23 cellular contexts compared by ENCODE assay signal in genomic region chr5:1755321-1755949, GRCh38. TPM values are rescaled to one million over a fixed set of nuclear protein-coding genes. Genes with fewer than 3 reads are reported as not detected.
DNase-seq lines count a peak whose midpoint lies in the region; ATAC-seq and TF ChIP-seq lines count a peak whose summit lies in the region.
"Had no signal": no experiment of that assay in that cellular context is flagged by ENCODE, and none has a peak within 500 bp of the region (broad histone marks: within the 10 kb centered on the region; RNA-seq: fewer than 3 reads in every experiment).

No MANE protein-coding gene starts in this region.

- peak overlapping the region; percentile 43 for H2AFZ ChIP-seq in neuronal stem cell (ENCODE audit: low read length)

- H3K4me3 ChIP-seq in coronary artery (no peak overlapping the region), neuronal stem cell (ENCODE audit: low read length in 2 of 2) (no peak overlapping the region)
- H3K4me3 ChIP-seq: ascending aorta, cardiac muscle cell, left lung, ovary had no signal

- H3K79me1 ChIP-seq in neuronal stem cell (ENCODE audit: low read depth, low read length): no peaks in the 10 kb centered on the region

- no peak overlapping the region for H3K23ac ChIP-seq in neuronal stem cell (ENCODE audit: low read depth, low read length, poor library complexity)

- WGBS in neuronal stem cell (ENCODE audit: extremely low coverage in 2 of 2, insufficient read length in 2 of 2, insufficient replicate concordance in 1 of 2), 2 donors: no CpG with 5 or more reads among the region's 14 CpGs

- no peak overlapping the region for H4K8ac ChIP-seq in neuronal stem cell (ENCODE audit: low read depth, low read length)

- no peak overlapping the region for H3K14ac ChIP-seq in neuronal stem cell (ENCODE audit: low read length)

- H4K91ac ChIP-seq in neuronal stem cell (ENCODE audit: low read depth, low read length, poor library complexity): no peak overlapping the region

- no peaks in the 10 kb centered on the region for H3K36me3 ChIP-seq in neuronal stem cell (replicated peaks in 1 of 2; ENCODE audit: control insufficient read depth in 2 of 2, insufficient read depth in 2 of 2, low read length in 2 of 2)
- H3K36me3 ChIP-seq: ascending aorta, cardiac muscle cell, left lung, ovary had no signal

- peaks cover 5 to 10% of the 10 kb centered on the region in 2 donors for H3K9me3 ChIP-seq in neuronal stem cell (replicated peaks in 1 of 2; ENCODE audit: control insufficient read depth in 2 of 2, insufficient read depth in 1 of 2, low read depth in 1 of 2, low read length in 2 of 2)
- H3K9me3 ChIP-seq: ascending aorta, left lung, ovary had no signal

- H2BK15ac ChIP-seq in neuronal stem cell (ENCODE audit: low read length): no peak overlapping the region

- no peak for TF ChIP-seq CTCF in coronary artery (IDR thresholded peaks at IDR 0.05)

- intact Hi-C loops in cardiac septum (cut with DNase I): no loop called here
- intact Hi-C loops in left ventricle myocardium superior (cut with micrococcal nuclease): no loop called here

- no peak overlapping the region for H3K9ac ChIP-seq in neuronal stem cell (ENCODE audit: low read depth, low read length, poor library complexity)

- H3K18ac ChIP-seq in neuronal stem cell (ENCODE audit: low read length): peak overlapping the region; percentile 13

- no peak overlapping the region for H3K4me2 ChIP-seq in neuronal stem cell (ENCODE audit: insufficient read depth, low read length, poor library complexity, severe bottlenecking)

- no peak overlapping the region for H3K4ac ChIP-seq in neuronal stem cell (ENCODE audit: low read length)

- no peak overlapping the region for H2BK12ac ChIP-seq in neuronal stem cell (ENCODE audit: low read length)

- DNase-seq in cardiac septum (ENCODE audit: low spot score) (peak; percentile 47), left ventricle myocardium superior (no peak), coronary artery (ENCODE audit: low spot score) (peak; percentile 40), neuronal stem cell (ENCODE audit: low spot score) (no peak), ureter (ENCODE audit: low spot score) (peak; percentile 36), GM19240 (ENCODE audit: insufficient read length, low spot score) (no peak), T1000 (lab: John Stamatoyannopoulos, UW) (no peak)
- DNase-seq: activated CD4-positive, CD25-positive, alpha-beta regulatory T cell treated with anti-CD3 and anti-CD28 coated beads, Interleukin-2, amount 50 U/mL, for 72 hours; DND-41; HFFc6; hippocampal formation; IMR-90; naive thymus-derived CD4-positive, alpha-beta T cell; NCI-H446 treated with DMSO at 0.1 percent for 48 hours; stimulated activated CD4-positive, alpha-beta T cell treated with anti-CD3 and anti-CD28 coated beads, Interleukin-2, amount 100 ng/mL, for 48 hours; T-helper 1 cell had no signal

- H3K4me1 ChIP-seq in neuronal stem cell (ENCODE audit: control insufficient read depth in 2 of 2, insufficient read depth in 1 of 2, low read depth in 1 of 2, low read length in 2 of 2): peaks cover 2 to 8% of the 10 kb centered on the region in 2 donors
- H3K4me1 ChIP-seq: ascending aorta, left lung had no signal

- no peak overlapping the region for H2AK5ac ChIP-seq in neuronal stem cell (ENCODE audit: low read depth, low read length)

- no peak for ATAC-seq in left ventricle myocardium superior
- no peak for ATAC-seq in HG02571 (IDR thresholded peaks at IDR 0.05; ENCODE audit: unreplicated experiment)
- ATAC-seq: left lung; naive thymus-derived CD4-positive, alpha-beta T cell had no signal

- H2BK120ac ChIP-seq in neuronal stem cell (ENCODE audit: low read depth, low read length): no peak overlapping the region

- no peaks in the 10 kb centered on the region for H3K27me3 ChIP-seq in neuronal stem cell (ENCODE audit: control insufficient read depth in 3 of 3, insufficient read depth in 3 of 3, low read depth in 1 of 3, low read length in 3 of 3)
- H3K27me3 ChIP-seq: ascending aorta, cardiac muscle cell, ovary had no signal

- H3K27ac ChIP-seq in coronary artery: no peak overlapping the region
- no peak overlapping the region for H3K27ac ChIP-seq in neuronal stem cell (replicated peaks; ENCODE audit: low read length)
- H3K27ac ChIP-seq: ascending aorta, C4-2B, cardiac muscle cell, left lung, ovary, RWPE1 had no signal

- no peak overlapping the region for H2BK5ac ChIP-seq in neuronal stem cell (ENCODE audit: low read length)

RNA-seq across cellular contexts. Expression of gene MRPL36, which starts 44.2 kb away (rescaled TPM):
- total RNA-seq in cardiac septum (43.2 TPM), left ventricle myocardium superior (66.7 TPM), ureter (33.2 TPM)
- polyA plus RNA-seq in neuronal stem cell (2013, experiment 1 of 2): 54.5 TPM
- 56.1 TPM for polyA plus RNA-seq in neuronal stem cell (2013, experiment 2 of 2)

RNA-seq across cellular contexts. Expression of gene NDUFS6, which starts 45.8 kb away (rescaled TPM):
- 78.6 TPM for total RNA-seq in cardiac septum
- total RNA-seq in left ventricle myocardium superior: 128 TPM
- 149 TPM for polyA plus RNA-seq in neuronal stem cell (2013, experiment 1 of 2)
- polyA plus RNA-seq in neuronal stem cell (2013, experiment 2 of 2): 147 TPM
- total RNA-seq in ureter: 22.9 TPM

Comparison
In these comparisons a context has a peak if more than half of its experiments do, and no peak if none do; other contexts are left out.
1. DNase-seq: peak in cardiac septum (single experiment), coronary artery (single experiment) and ureter (single experiment); none in left ventricle myocardium superior (single experiment), neuronal stem cell (single experiment), GM19240 (single experiment) and T1000 (single experiment).